2 cellular contexts compared by ENCODE assay signal in genomic region chr20:48460681-48461080, GRCh38.
TF ChIP-seq lines count a peak whose summit lies in the region.

No MANE protein-coding gene starts in this region.

TF ChIP-seq in GM23338, 12 proteins besides CTCF, POLR2A, EP300 and RAD21:
- TF ChIP-seq NANOG (IDR thresholded peaks at IDR 0.05; ENCODE audit: borderline replicate concordance) (no peak), JUNB (IDR thresholded peaks at IDR 0.05; ENCODE audit: unreplicated experiment) (no peak), EZH2 (IDR thresholded peaks at IDR 0.05; ENCODE audit: low read depth, unreplicated experiment) (no peak), EZH2phosphoT487 (IDR thresholded peaks at IDR 0.05; ENCODE audit: unreplicated experiment) (no peak), ETS1 (IDR thresholded peaks at IDR 0.05) (no peak), CREB1 (CRISPR knock-in tag; IDR thresholded peaks at IDR 0.05; ENCODE audit: low read depth) (no peak), REST (IDR thresholded peaks at IDR 0.05; ENCODE audit: unreplicated experiment) (no peak), ZNF462 (CRISPR knock-in tag; IDR thresholded peaks at IDR 0.05) (no peak), ZNF331 (CRISPR knock-in tag; IDR thresholded peaks at IDR 0.05; ENCODE audit: low read depth) (no peak), ZNF114 (CRISPR knock-in tag; IDR thresholded peaks at IDR 0.05) (no peak), POLR2AphosphoS5 (IDR thresholded peaks at IDR 0.05; ENCODE audit: low read depth) (no peak), STAT1 (IDR thresholded peaks at IDR 0.05; ENCODE audit: unreplicated experiment) (no peak)

TF ChIP-seq in H1, 55 proteins besides CTCF, POLR2A, EP300 and RAD21:
- no peak for TF ChIP-seq HDAC2 (IDR thresholded peaks at IDR 0.05; ENCODE audit: borderline replicate concordance in 1 of 2, low read depth in 2 of 2, low read length in 2 of 2)
- TF ChIP-seq SIN3A (conservative IDR thresholded peaks at IDR 0.05 in 1 of 2, IDR thresholded peaks at IDR 0.05 in 1 of 2; ENCODE audit: low read depth in 1 of 2, low read length in 2 of 2): no peak
- TF ChIP-seq TBP (IDR thresholded peaks at IDR 0.05; ENCODE audit: low read depth, low read length): no peak
- no peak for TF ChIP-seq TCF12 (IDR thresholded peaks at IDR 0.05; ENCODE audit: low read depth, low read length)
- no peak for TF ChIP-seq KDM4A (IDR thresholded peaks at IDR 0.05; ENCODE audit: low read depth, low read length, severe bottlenecking)
- TF ChIP-seq YY1 (IDR thresholded peaks at IDR 0.05; ENCODE audit: low read depth, low read length): no peak
- TF ChIP-seq POU5F1 (IDR thresholded peaks at IDR 0.05; ENCODE audit: low read depth, low read length): no peak
- no peak for TF ChIP-seq ZNF274 (IDR thresholded peaks at IDR 0.05; ENCODE audit: borderline replicate concordance, extremely low read depth, low read length)
TF ChIP-seq in H1: peak in this region for 0.
